13 cellular contexts compared by ENCODE assay signal in the genomic region with DNA sequence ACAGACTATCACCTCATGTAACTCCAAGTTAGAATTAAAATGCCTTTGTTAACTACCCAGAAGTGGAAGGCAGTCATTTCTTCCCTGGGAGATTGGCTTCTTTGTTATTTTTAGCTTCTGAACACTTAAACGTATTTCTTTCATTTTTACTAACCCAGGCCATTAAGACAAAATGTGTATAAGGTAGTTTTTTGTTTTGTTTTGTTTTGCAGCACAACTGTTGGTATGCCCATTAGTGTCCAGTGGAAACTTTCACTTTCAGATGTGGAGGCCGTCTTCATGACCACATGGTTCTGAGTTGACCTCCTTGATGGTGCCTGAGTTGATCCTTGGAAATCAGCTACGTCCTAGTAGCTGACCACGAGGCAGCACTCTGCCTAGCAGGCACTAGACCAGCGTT.
DNase-seq lines count a peak whose midpoint lies in the region; ATAC-seq and TF ChIP-seq lines count a peak whose summit lies in the region.
"Had no signal": no experiment of that assay in that cellular context is flagged by ENCODE, and none has a peak within 500 bp of the region (broad histone marks: within the 10 kb centered on the region; RNA-seq: fewer than 3 reads in every experiment).

No MANE protein-coding gene starts in this region.

- H3K27me3 Mint-ChIP-seq in progenitor cell of endocrine pancreas = no peaks in the 10 kb centered on the region
- H3K27me3 Mint-ChIP-seq in activated CD4-positive, alpha-beta T cell treated with anti-CD3 and anti-CD28 coated beads for 36 hours = no peaks in the 10 kb centered on the region

- TF ChIP-seq CTCF in progenitor cell of endocrine pancreas (IDR thresholded peaks at IDR 0.05; ENCODE audit: unreplicated experiment) = no peak

- intact Hi-C loops in activated CD4-positive, alpha-beta T cell treated with anti-CD3 and anti-CD28 coated beads for 36 hours (cut with DNase I, micrococcal nuclease) = no loop called here

- peaks cover 50% of the 10 kb centered on the region for H3K4me1 Mint-ChIP-seq in progenitor cell of endocrine pancreas (ENCODE audit: low read depth)
- H3K4me1 Mint-ChIP-seq in activated CD4-positive, alpha-beta T cell treated with anti-CD3 and anti-CD28 coated beads for 36 hours = no peaks in the 10 kb centered on the region

- CTCF ChIA-PET in activated CD4-positive, alpha-beta T cell treated with anti-CD3 and anti-CD28 coated beads for 36 hours (lab: Charles Lee) = no interaction called here

- H3K9me3 ChIP-seq in SJCRH30 (replicated peaks) = no peaks in the 10 kb centered on the region

- no peaks in the 10 kb centered on the region for H3K36me3 Mint-ChIP-seq in progenitor cell of endocrine pancreas (ENCODE audit: insufficient read depth)
- H3K36me3 Mint-ChIP-seq in activated CD4-positive, alpha-beta T cell treated with anti-CD3 and anti-CD28 coated beads for 36 hours (ENCODE audit: low read depth) = no peaks in the 10 kb centered on the region

- H3K27me3 ChIP-seq in SJCRH30 = no peaks in the 10 kb centered on the region

- H3K36me3 ChIP-seq in SJCRH30 = no peaks in the 10 kb centered on the region

- ATAC-seq in GM18868 (IDR thresholded peaks at IDR 0.05; ENCODE audit: unreplicated experiment) (peak; percentile 36), HG02588 (IDR thresholded peaks at IDR 0.05; ENCODE audit: unreplicated experiment) (peak; percentile 58), HG03558 (IDR thresholded peaks at IDR 0.05; ENCODE audit: extremely low read depth, unreplicated experiment) (peak; percentile 28)
- ATAC-seq in activated CD4-positive, alpha-beta T cell treated with anti-CD3 and anti-CD28 coated beads for 36 hours = no peak

- H3K27ac ChIP-seq in SJCRH30 = no peak overlapping the region

- DNase-seq in progenitor cell of endocrine pancreas (ENCODE audit: low spot score, unreplicated experiment) (no peak), SJCRH30 (no peak)
- DNase-seq in activated CD8-positive, alpha-beta memory T cell treated with anti-CD3 and anti-CD28 coated beads, Interleukin-2, amount 50 U/mL, for 4 hours = no peak
- DNase-seq in activated naive CD4-positive, alpha-beta T cell treated with anti-CD3 and anti-CD28 coated beads, Interleukin-2, amount 50 U/mL, for 16 hours = no peak
- DNase-seq in activated CD4-positive, alpha-beta T cell treated with anti-CD3 and anti-CD28 coated beads for 36 hours = no peak
- DNase-seq: central memory CD4-positive, alpha-beta T cell; kidney glomerular epithelial cell; NCI-H1105 treated with DMSO at 0.1 percent for 48 hours; stimulated activated CD4-positive, alpha-beta T cell treated with anti-CD3 and anti-CD28 coated beads, Interleukin-4, amount 100 ng/mL, for 1 hour; substantia nigra had no signal

- peak overlapping the region; percentile 7 for H3K4me3 Mint-ChIP-seq in progenitor cell of endocrine pancreas (ENCODE audit: low read depth)
- H3K4me3 Mint-ChIP-seq in activated CD4-positive, alpha-beta T cell treated with anti-CD3 and anti-CD28 coated beads for 36 hours = no peak overlapping the region

- no peak overlapping the region for H3K4me3 ChIP-seq in SJCRH30

- peak overlapping the region; percentile 82 for H3K27ac Mint-ChIP-seq in progenitor cell of endocrine pancreas
- H3K27ac Mint-ChIP-seq in activated CD4-positive, alpha-beta T cell treated with anti-CD3 and anti-CD28 coated beads for 36 hours = no peak overlapping the region

- POLR2A ChIA-PET in activated CD4-positive, alpha-beta T cell treated with anti-CD3 and anti-CD28 coated beads for 36 hours (lab: Charles Lee) = no interaction called here

- H3K9me3 Mint-ChIP-seq in progenitor cell of endocrine pancreas (ENCODE audit: low read depth) = no peaks in the 10 kb centered on the region
- H3K9me3 Mint-ChIP-seq in activated CD4-positive, alpha-beta T cell treated with anti-CD3 and anti-CD28 coated beads for 36 hours (ENCODE audit: low read depth) = no peaks in the 10 kb centered on the region

- H3K4me1 ChIP-seq in SJCRH30 = no peaks in the 10 kb centered on the region
